8 cellular contexts compared by ENCODE assay signal in genomic region chr11:66429983-66430602, GRCh38. TPM values are rescaled to one million over a fixed set of nuclear protein-coding genes. Genes with fewer than 3 reads are reported as not detected.
A peak's percentile ranks its signal among the peaks of the same experiment; 100 is the strongest.
DNase-seq lines count a peak whose midpoint lies in the region; ATAC-seq and TF ChIP-seq lines count a peak whose summit lies in the region.

No MANE protein-coding gene starts in this region.

- H2AFZ ChIP-seq in PC-3 (ENCODE audit: low read length) = no peak overlapping the region
- H2AFZ ChIP-seq in neural cell (ENCODE audit: low read depth, low read length) = no peak overlapping the region

- peaks cover 24% of the 10 kb centered on the region for H3K36me3 Mint-ChIP-seq in CD8-positive, alpha-beta T cell

- no peaks in the 10 kb centered on the region for H3K27me3 Mint-ChIP-seq in CD8-positive, alpha-beta T cell (ENCODE audit: low read depth)
- H3K27me3 Mint-ChIP-seq in stimulated activated naive CD8-positive, alpha-beta T cell treated with anti-CD3 and anti-CD28 coated beads, Interleukin-15, amount 100 ng/mL, for 72 hours = no peaks in the 10 kb centered on the region

- H3K79me2 ChIP-seq in PC-3 (ENCODE audit: low read length) (no peaks in the 10 kb centered on the region), neural cell (replicated peaks; ENCODE audit: insufficient read depth, low read length) (no peaks in the 10 kb centered on the region)

- DNase-seq in CD8-positive, alpha-beta T cell = peak; percentile 41 to 78 (median 64)
- DNase-seq in HuH-7.5 (ENCODE audit: low spot score) = peak; percentile 100
- DNase-seq in PC-3 = peak; percentile 80
- DNase-seq in activated T-cell treated with anti-CD3 and anti-CD28 coated beads for 48 hours (ENCODE audit: low read depth) = peak; percentile 70
- peak; percentile 63 for DNase-seq in fibroblast of gingiva (ENCODE audit: low read depth)
- DNase-seq in stimulated activated naive CD8-positive, alpha-beta T cell treated with anti-CD3 and anti-CD28 coated beads, Interleukin-15, amount 100 ng/mL, for 72 hours = peak; percentile 71 to 72

- H3F3A ChIP-seq in PC-3 (ENCODE audit: low read length, unreplicated experiment) (no peaks in the 10 kb centered on the region), neural cell (ENCODE audit: insufficient read depth, low read length, poor library complexity, severe bottlenecking) (no peaks in the 10 kb centered on the region)

- no peak overlapping the region for H3K4me2 ChIP-seq in PC-3 (ENCODE audit: low read length)
- H3K4me2 ChIP-seq in neural cell (ENCODE audit: low read length) = no peak overlapping the region

- no peaks in the 10 kb centered on the region for H3K4me1 ChIP-seq in CD8-positive, alpha-beta T cell (ENCODE audit: insufficient read depth, low read length)
- H3K4me1 ChIP-seq in PC-3 (ENCODE audit: insufficient read depth, low read length) = no peaks in the 10 kb centered on the region

- peaks cover under 1% of the 10 kb centered on the region for H3K36me3 ChIP-seq in CD8-positive, alpha-beta T cell (ENCODE audit: insufficient read depth, low read length)
- H3K36me3 ChIP-seq in PC-3 (ENCODE audit: low read depth, low read length) (peaks cover 4% of the 10 kb centered on the region), neural cell (ENCODE audit: insufficient read depth, low read length) (no peaks in the 10 kb centered on the region)

- H3K27ac ChIP-seq in CD8-positive, alpha-beta T cell (ENCODE audit: low read depth, low read length) = no peak overlapping the region
- H3K27ac ChIP-seq in PC-3 (ENCODE audit: low read length) (no peak overlapping the region), neural cell (ENCODE audit: low read length) (no peak overlapping the region)

- intact Hi-C loops in CD8-positive, alpha-beta T cell (cut with DNase I, micrococcal nuclease) = loop anchor here (1.0 kb wide), 1 partner anchor 22 kb away; no protein-coding TSS in a partner anchor
- intact Hi-C loops in PC-3 (cut with micrococcal nuclease) = loop anchor here (1.0 kb wide), 1 partner anchor 22 kb away; no protein-coding TSS in a partner anchor

- H3K9me3 Mint-ChIP-seq in CD8-positive, alpha-beta T cell = no peaks in the 10 kb centered on the region
- H3K9me3 Mint-ChIP-seq in stimulated activated naive CD8-positive, alpha-beta T cell treated with anti-CD3 and anti-CD28 coated beads, Interleukin-15, amount 100 ng/mL, for 72 hours = no peaks in the 10 kb centered on the region

- TF ChIP-seq EP300 in neural cell (conservative IDR thresholded peaks at IDR 0.05; ENCODE audit: poor library complexity, severe bottlenecking) = no peak

- BruUV-seq in PC-3 (replicated peaks; lab: Mats Ljungman, UMichigan) = no TSS peak

- peak; percentile 96 for TF ChIP-seq RAD21 in neural cell (conservative IDR thresholded peaks at IDR 0.05)

- no peak overlapping the region for H3K4me3 ChIP-seq in CD8-positive, alpha-beta T cell (ENCODE audit: low read depth, low read length)
- H3K4me3 ChIP-seq in PC-3 (ENCODE audit: low read length) (no peak overlapping the region), neural cell (ENCODE audit: low read length) (no peak overlapping the region)

- H3K9me2 ChIP-seq in PC-3 (replicated peaks; ENCODE audit: low read length) (no peaks in the 10 kb centered on the region), neural cell (ENCODE audit: insufficient read depth, low read length) (no peaks in the 10 kb centered on the region)

- H4K20me1 ChIP-seq in PC-3 (ENCODE audit: low read length) (no peaks in the 10 kb centered on the region), neural cell (ENCODE audit: insufficient read depth) (no peaks in the 10 kb centered on the region)

- peak; percentile 71 for ATAC-seq in CD8-positive, alpha-beta T cell
- ATAC-seq in PC-3 (peak; percentile 96), HG03457 (IDR thresholded peaks at IDR 0.05; ENCODE audit: unreplicated experiment) (no peak)
- ATAC-seq in stimulated activated naive CD8-positive, alpha-beta T cell treated with anti-CD3 and anti-CD28 coated beads, Interleukin-15, amount 100 ng/mL, for 72 hours = peak; percentile 89

- no peaks in the 10 kb centered on the region for H3K27me3 ChIP-seq in CD8-positive, alpha-beta T cell (ENCODE audit: insufficient read depth, low read length)
- H3K27me3 ChIP-seq in PC-3 (ENCODE audit: low read length) = no peaks in the 10 kb centered on the region
- H3K27me3 ChIP-seq in neural cell (ENCODE audit: insufficient read depth, low read depth, low read length) = no peaks in the 10 kb centered on the region

- H3K4me1 Mint-ChIP-seq in CD8-positive, alpha-beta T cell (ENCODE audit: low read depth) = no peaks in the 10 kb centered on the region
- H3K4me1 Mint-ChIP-seq in stimulated activated naive CD8-positive, alpha-beta T cell treated with anti-CD3 and anti-CD28 coated beads, Interleukin-15, amount 100 ng/mL, for 72 hours = no peaks in the 10 kb centered on the region

- H3K9me3 ChIP-seq in CD8-positive, alpha-beta T cell (ENCODE audit: low read length) = no peaks in the 10 kb centered on the region
- H3K9me3 ChIP-seq in PC-3 (ENCODE audit: low read length) (no peaks in the 10 kb centered on the region), neural cell (ENCODE audit: low read length) (no peaks in the 10 kb centered on the region)

- no peak overlapping the region for H3K27ac Mint-ChIP-seq in CD8-positive, alpha-beta T cell
- no peak overlapping the region for H3K27ac Mint-ChIP-seq in stimulated activated naive CD8-positive, alpha-beta T cell treated with anti-CD3 and anti-CD28 coated beads, Interleukin-15, amount 100 ng/mL, for 72 hours

- H3K4me3 Mint-ChIP-seq in CD8-positive, alpha-beta T cell = no peak overlapping the region
- no peak overlapping the region for H3K4me3 Mint-ChIP-seq in stimulated activated naive CD8-positive, alpha-beta T cell treated with anti-CD3 and anti-CD28 coated beads, Interleukin-15, amount 100 ng/mL, for 72 hours

- POLR2A ChIA-PET in CD8-positive, alpha-beta T cell (lab: Charles Lee) = no interaction called here
- POLR2A ChIA-PET in PC-3 (lab: Charles Lee; ENCODE audit: unreplicated experiment) = interaction anchor here (0.6 to 0.7 kb wide), 2 partner anchors 50 to 378 kb away, joined by 11 to 16 read pairs; no protein-coding TSS in a partner anchor

- H3K9ac ChIP-seq in PC-3 (ENCODE audit: low read length) (no peak overlapping the region), neural cell (ENCODE audit: low read length) (no peak overlapping the region)

- CTCF ChIA-PET in CD8-positive, alpha-beta T cell (lab: Charles Lee) = interaction anchor here (0.7 to 8.0 kb wide), 7 partner anchors 9 to 248 kb away, joined by 3 to 69 read pairs (median 3); partner anchors contain the start of genes MRPL11, NPAS4 and RBM4B
- CTCF ChIA-PET in PC-3 (lab: Charles Lee) = interaction anchor here (0.6 to 0.7 kb wide), 2 partner anchors 44 to 116 kb away, joined by 3 to 17 read pairs; partner anchors contain the start of gene ZDHHC24

- peak; percentile 79 for TF ChIP-seq CTCF in CD8-positive, alpha-beta T cell (IDR thresholded peaks at IDR 0.05)
- TF ChIP-seq CTCF in PC-3 (conservative IDR thresholded peaks at IDR 0.05; ENCODE audit: low read depth, low read length) = peak; percentile 94
- TF ChIP-seq CTCF in neural cell (IDR thresholded peaks at IDR 0.05; ENCODE audit: poor library complexity, severe bottlenecking) = peak; percentile 92

TF ChIP-seq in neural cell, 6 proteins besides CTCF, POLR2A, EP300 and RAD21:
- no peak for TF ChIP-seq TAF1 (IDR thresholded peaks at IDR 0.05; ENCODE audit: low read depth)
- TF ChIP-seq MXI1 (conservative IDR thresholded peaks at IDR 0.05; ENCODE audit: poor library complexity, severe bottlenecking) = peak; percentile 30
- no peak for TF ChIP-seq EZH2 (IDR thresholded peaks at IDR 0.05; ENCODE audit: borderline replicate concordance, insufficient read depth, low read length, poor library complexity, severe bottlenecking)
- TF ChIP-seq SMC3 (conservative IDR thresholded peaks at IDR 0.05; ENCODE audit: poor library complexity) = peak; percentile 98
TF ChIP-seq in neural cell: peak in this region for 2.

RNA-seq across cellular contexts. Expression of gene MRPL11, which starts 8.6 kb away (rescaled TPM):
- total RNA-seq in CD8-positive, alpha-beta T cell = 10 to 100 TPM; 19.8 to 20.6 TPM
- total RNA-seq in PC-3 (2014; rRNA removed) = 214 and 321 TPM in 2 replicates
- 50.9 and 54.3 TPM in 2 replicates for polyA plus RNA-seq in neural cell
- 13.1 and 15.2 TPM in 2 replicates for polyA minus RNA-seq in neural cell

RNA-seq across cellular contexts. Expression of gene NPAS4, which starts 9.3 kb away (rescaled TPM):
- total RNA-seq in CD8-positive, alpha-beta T cell = not detected
- total RNA-seq in PC-3 (2014; rRNA removed) = not detected in 2 replicates
- 6.7 and 10.6 TPM in 2 replicates for polyA plus RNA-seq in neural cell
- 13.4 and 21.9 TPM in 2 replicates for polyA minus RNA-seq in neural cell

RNA-seq across cellular contexts. Expression of gene PELI3, which starts 36.6 kb away (rescaled TPM):
- total RNA-seq in CD8-positive, alpha-beta T cell = 10 to 100 TPM; 12.6 to 16.8 TPM
- total RNA-seq in PC-3 (2014; rRNA removed) = 22.9 and 35.2 TPM in 2 replicates
- polyA plus RNA-seq in neural cell = 13.3 and 16.2 TPM in 2 replicates
- polyA minus RNA-seq in neural cell = 21.4 and 26.3 TPM in 2 replicates

RNA-seq across cellular contexts. Expression of gene DPP3, which starts 50.1 kb away (rescaled TPM):
- 10 to 100 TPM; 13.7 to 15.6 TPM for total RNA-seq in CD8-positive, alpha-beta T cell
- total RNA-seq in PC-3 (2014; rRNA removed) = 135 and 165 TPM in 2 replicates
- polyA plus RNA-seq in neural cell = 56.2 and 71.7 TPM in 2 replicates
- 49.9 and 80.8 TPM in 2 replicates for polyA minus RNA-seq in neural cell

RNA-seq across cellular contexts. Expression of gene SLC29A2, which starts 58.5 kb away (rescaled TPM):
- total RNA-seq in CD8-positive, alpha-beta T cell = 1 to 10 TPM; 5.6 to 6.0 TPM
- 25.5 and 27.8 TPM in 2 replicates for total RNA-seq in PC-3 (2014; rRNA removed)
- 1.7 and 2.2 TPM in 2 replicates for polyA plus RNA-seq in neural cell
- 1.5 and 2.1 TPM in 2 replicates for polyA minus RNA-seq in neural cell
